ENCODE assay signal across 1 cellular context in genomic region chr7:73879977-73880681, GRCh38.
A peak's percentile ranks its signal among the peaks of the same experiment; 100 is the strongest.
TF ChIP-seq lines count a peak whose summit lies in the region.

No MANE protein-coding gene starts in this region.

TF ChIP-seq in IMR-90, 13 proteins besides CTCF, POLR2A, EP300 and RAD21:
- TF ChIP-seq MAZ (IDR thresholded peaks at IDR 0.05; ENCODE audit: borderline replicate concordance, low read depth, low read length) (peak; percentile 46; the same call in 1 of the 2 replicates), MXI1 (IDR thresholded peaks at IDR 0.05; ENCODE audit: borderline replicate concordance, low read depth, low read length) (no peak), CEBPB (IDR thresholded peaks at IDR 0.05; ENCODE audit: low read depth, low read length) (peak; percentile 66)
